In genomic region chr4:122854860-122855259, GRCh38 we compare ENCODE assay signal across 11 cellular contexts. TPM values are rescaled to one million over a fixed set of nuclear protein-coding genes. Genes with fewer than 3 reads are reported as not detected.
DNase-seq lines count a peak whose midpoint lies in the region; ATAC-seq, FAIRE-seq and TF ChIP-seq lines count a peak whose summit lies in the region.
"Had no signal": no experiment of that assay in that cellular context is flagged by ENCODE, and none has a peak within 500 bp of the region (broad histone marks: within the 10 kb centered on the region; RNA-seq: fewer than 3 reads in every experiment).

No MANE protein-coding gene starts in this region.

- H3K4me2 ChIP-seq in GM23248 (ENCODE audit: unreplicated experiment) = peak overlapping the region; percentile 69

- peaks cover 84% of the 10 kb centered on the region for H3K4me1 ChIP-seq in GM23248 (ENCODE audit: insufficient read depth)

- H3F3A ChIP-seq in GM23248 (ENCODE audit: insufficient read depth) = peaks cover 99% of the 10 kb centered on the region

- H3K9me3 Mint-ChIP-seq in stimulated activated naive CD8-positive, alpha-beta T cell treated with anti-CD3 and anti-CD28 coated beads, Interleukin-15, amount 100 ng/mL, for 72 hours = no peaks in the 10 kb centered on the region

- peaks cover 61% of the 10 kb centered on the region for H4K20me1 ChIP-seq in GM23248 (ENCODE audit: insufficient read depth)

- DNase-seq in GM23248 (no peak), bronchial epithelial cell (ENCODE audit: low read depth) (peak; percentile 11), hippocampal formation (lab: John Stamatoyannopoulos, UW) (peak; percentile 68 to 87), retina (peak; percentile 5), COLO668 (lab: John Stamatoyannopoulos, UW; ENCODE audit: unreplicated experiment) (no peak), 8988T (no peak)
- DNase-seq in stimulated activated CD4-positive, alpha-beta T cell treated with anti-CD3 and anti-CD28 coated beads, Interleukin-4, amount 100 ng/mL, for 24 hours = no peak
- DNase-seq in stimulated activated naive CD8-positive, alpha-beta T cell treated with anti-CD3 and anti-CD28 coated beads, Interleukin-15, amount 100 ng/mL, for 72 hours = no peak

- H3K27ac ChIP-seq in GM23248 = peak overlapping the region; percentile 70

- H3K9ac ChIP-seq in GM23248 = peak overlapping the region; percentile 41

- in situ Hi-C loops in GM23248 (cut with MboI) = no loop called here

- peak overlapping the region; percentile 4; the same call in 1 of the 2 replicates for H2AFZ ChIP-seq in GM23248

- H3K79me2 ChIP-seq in GM23248 (ENCODE audit: insufficient read depth) = peaks cover 100% of the 10 kb centered on the region

- no peaks in the 10 kb centered on the region for H3K9me3 ChIP-seq in GM23248 (ENCODE audit: low read depth)

- H3K27me3 Mint-ChIP-seq in stimulated activated naive CD8-positive, alpha-beta T cell treated with anti-CD3 and anti-CD28 coated beads, Interleukin-15, amount 100 ng/mL, for 72 hours = peaks cover 44% of the 10 kb centered on the region

- H3K36me3 ChIP-seq in GM23248 (ENCODE audit: low read depth) (peaks cover 12% of the 10 kb centered on the region; the same call in 1 of the 2 replicates), bronchial epithelial cell (ENCODE audit: control insufficient read depth, insufficient read depth, low read length) (no peaks in the 10 kb centered on the region)

- ATAC-seq in stimulated activated naive CD8-positive, alpha-beta T cell treated with anti-CD3 and anti-CD28 coated beads, Interleukin-15, amount 100 ng/mL, for 72 hours = no peak

- FAIRE-seq in bronchial epithelial cell (lab: Jason Lieb, UNC) = no peak
- FAIRE-seq: GM12891 had no signal

- no peak for TF ChIP-seq CTCF in bronchial epithelial cell (IDR thresholded peaks at IDR 0.05; ENCODE audit: insufficient read depth, low read length, severe bottlenecking)

- no peak overlapping the region for H3K27ac Mint-ChIP-seq in stimulated activated naive CD8-positive, alpha-beta T cell treated with anti-CD3 and anti-CD28 coated beads, Interleukin-15, amount 100 ng/mL, for 72 hours
- H3K27ac Mint-ChIP-seq: activated naive CD8-positive, alpha-beta T cell; CD14-positive monocyte had no signal

- no peaks in the 10 kb centered on the region for H3K9me2 ChIP-seq in GM23248 (ENCODE audit: insufficient read depth)

- H3K4me3 Mint-ChIP-seq in stimulated activated naive CD8-positive, alpha-beta T cell treated with anti-CD3 and anti-CD28 coated beads, Interleukin-15, amount 100 ng/mL, for 72 hours = no peak overlapping the region
- H3K4me3 Mint-ChIP-seq: activated naive CD8-positive, alpha-beta T cell; CD14-positive monocyte had no signal

- peak overlapping the region; percentile 40 for H3K4me3 ChIP-seq in GM23248
- no peak overlapping the region for H3K4me3 ChIP-seq in bronchial epithelial cell (ENCODE audit: low read depth, low read length)

- 12% methylated on average over 4 of the region's 4 CpGs for WGBS in GM23248 (ENCODE audit: low coverage in 1 of 2, low lambda C conversion rate in 2 of 2, missing lambda C conversion rate in 2 of 2), 2 experiments

- no peaks in the 10 kb centered on the region for H3K4me1 Mint-ChIP-seq in stimulated activated naive CD8-positive, alpha-beta T cell treated with anti-CD3 and anti-CD28 coated beads, Interleukin-15, amount 100 ng/mL, for 72 hours
- H3K4me1 Mint-ChIP-seq: CD14-positive monocyte had no signal

- H3K27me3 ChIP-seq in GM23248 (replicated peaks; ENCODE audit: insufficient read depth) = no peaks in the 10 kb centered on the region
- no peaks in the 10 kb centered on the region for H3K27me3 ChIP-seq in bronchial epithelial cell (ENCODE audit: control insufficient read depth, insufficient read depth, low read length)

RNA-seq across cellular contexts. Expression of gene FGF2, which starts 28.2 kb away (rescaled TPM):
- total RNA-seq in GM23248 (2014; rRNA removed; shearing (Covaris generic)) = 293 and 306 TPM in 2 replicates
- polyA plus RNA-seq in GM23248 (2016; fragmentation: Nextera tagmentation; extraction: Ambion mirVana) = 36.9 and 38.4 TPM in 2 replicates
- total RNA-seq in bronchial epithelial cell = 9.2 and 14.8 TPM in 2 replicates
- polyA plus RNA-seq: CD14-positive monocyte had no signal

Comparison
In these comparisons a context has a peak if more than half of its experiments do, and no peak if none do; other contexts are left out.
1. DNase-seq: peak in bronchial epithelial cell (single experiment), hippocampal formation (2 of 2) and retina (single experiment); none in GM23248 (single experiment), COLO668 (single experiment), stimulated activated CD4-positive, alpha-beta T cell treated with anti-CD3 and anti-CD28 coated beads, Interleukin-4, amount 100 ng/mL, for 24 hours (single experiment), 8988T (single experiment) and stimulated activated naive CD8-positive, alpha-beta T cell treated with anti-CD3 and anti-CD28 coated beads, Interleukin-15, amount 100 ng/mL, for 72 hours (0 of 2).
2. RNA of gene FGF2, which starts 28.2 kb away (total RNA-seq): 293 to 306 TPM in GM23248; 9.2 to 14.8 TPM in bronchial epithelial cell; every median in the first group is over 10 times any median in the second.